ENCODE assay signal across 10 cellular contexts in the genomic region with DNA sequence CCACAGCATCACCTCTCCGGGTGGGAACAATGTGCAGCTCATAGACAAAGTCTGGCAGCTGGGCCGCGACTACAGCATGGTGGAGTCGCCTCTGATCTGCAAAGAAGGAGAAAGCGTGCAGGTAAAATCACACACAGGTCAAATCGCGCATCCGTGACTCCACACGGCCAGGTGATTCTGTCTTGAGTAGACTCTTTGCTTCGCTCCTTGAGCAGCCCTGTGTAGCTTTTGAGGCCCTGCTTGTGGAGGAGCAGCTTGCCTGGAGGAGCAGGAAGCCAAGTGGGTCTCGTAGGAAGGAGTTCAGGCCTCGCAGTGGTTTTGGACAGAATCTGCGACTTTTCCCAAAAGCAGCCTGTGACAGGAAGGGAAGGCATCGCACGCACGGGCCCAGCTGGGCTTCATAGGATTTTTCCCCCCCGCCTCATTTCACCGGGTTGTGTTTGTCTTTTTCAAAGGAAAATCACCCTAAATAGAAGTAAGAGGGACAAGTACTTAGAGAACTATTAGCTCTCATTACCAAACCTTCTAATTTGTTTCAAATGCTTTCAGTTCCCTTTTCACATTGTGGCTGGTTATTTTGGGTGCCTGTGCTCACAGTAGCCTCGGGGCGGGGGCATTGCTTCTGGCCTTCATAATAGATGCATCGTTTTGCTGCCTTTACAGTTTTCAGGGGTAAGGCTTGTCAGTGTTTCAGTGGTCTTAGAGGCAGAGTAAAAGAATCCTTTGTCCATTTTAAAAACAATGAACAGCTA.
DNase-seq lines count a peak whose midpoint lies in the region; ATAC-seq and TF ChIP-seq lines count a peak whose summit lies in the region.
"Had no signal": no experiment of that assay in that cellular context is flagged by ENCODE, and none has a peak within 500 bp of the region (broad histone marks: within the 10 kb centered on the region; RNA-seq: fewer than 3 reads in every experiment).

No MANE protein-coding gene starts in this region.

- H4K20me1 ChIP-seq in Karpas-422 (ENCODE audit: insufficient read depth, low read depth, low read length): no peaks in the 10 kb centered on the region
- no peaks in the 10 kb centered on the region for H4K20me1 ChIP-seq in GM23338 (replicated peaks; ENCODE audit: insufficient read depth)

- peaks cover 5% of the 10 kb centered on the region for H3K27me3 Mint-ChIP-seq in glutamatergic neuron (ENCODE audit: unreplicated experiment)
- no peaks in the 10 kb centered on the region for H3K27me3 Mint-ChIP-seq in natural killer cell treated with Interleukin-12 subunit alpha and Interleukin-12 subunit beta and Interleukin-15 and Interleukin-18, amount 100 ng/mL, for 72 hours
- peaks cover 7% of the 10 kb centered on the region for H3K27me3 Mint-ChIP-seq in GM23338 (ENCODE audit: insufficient read depth, low read depth, poor library complexity)
- H3K27me3 Mint-ChIP-seq: naive thymus-derived CD8-positive, alpha-beta T cell had no signal

- H3F3A ChIP-seq in GM23338 (replicated peaks; ENCODE audit: low read depth): no peaks in the 10 kb centered on the region

- H3K36me3 ChIP-seq in Karpas-422 (ENCODE audit: insufficient read depth, low read length) (peaks cover 33% of the 10 kb centered on the region), GM23338 (ENCODE audit: insufficient read depth) (peaks cover 17% of the 10 kb centered on the region; the same call in 1 of the 2 replicates)

- H3K9me2 ChIP-seq in Karpas-422 (replicated peaks; ENCODE audit: insufficient read depth, low read length): no peaks in the 10 kb centered on the region
- H3K9me2 ChIP-seq in GM23338 (ENCODE audit: insufficient read depth): no peaks in the 10 kb centered on the region

- no peaks in the 10 kb centered on the region for H3K9me3 ChIP-seq in Karpas-422 (ENCODE audit: low read length)

- H3K27ac ChIP-seq in Karpas-422 (ENCODE audit: low read length) (peak overlapping the region; percentile 98), GM23338 (ENCODE audit: low read depth) (no peak overlapping the region)
- H3K27ac ChIP-seq: HL-60 had no signal

- H3K4me3 ChIP-seq in GM08714 (ENCODE audit: low read length): peak overlapping the region; percentile 6; the same call in 1 of the 2 replicates
- peak overlapping the region; percentile 53 for H3K4me3 ChIP-seq in Karpas-422 (ENCODE audit: low read length)
- no peak overlapping the region for H3K4me3 ChIP-seq in GM23338

- DNase-seq in Karpas-422: peak; percentile 95
- no peak for DNase-seq in glutamatergic neuron
- no peak for DNase-seq in NCI-H82 (lab: John Stamatoyannopoulos, UW)
- no peak for DNase-seq in natural killer cell treated with Interleukin-12 subunit alpha and Interleukin-12 subunit beta and Interleukin-15 and Interleukin-18, amount 100 ng/mL, for 72 hours (ENCODE audit: low spot score)
- no peak for DNase-seq in GM23338 (ENCODE audit: low spot score)
- DNase-seq in T-helper 1 cell: no peak
- DNase-seq: naive thymus-derived CD8-positive, alpha-beta T cell had no signal

- ATAC-seq in GM21423 (IDR thresholded peaks at IDR 0.05; ENCODE audit: unreplicated experiment) (peak; percentile 85), GM23338 (no peak)
- ATAC-seq in natural killer cell treated with Interleukin-12 subunit alpha and Interleukin-12 subunit beta and Interleukin-15 and Interleukin-18, amount 100 ng/mL, for 72 hours: no peak
- ATAC-seq: naive thymus-derived CD8-positive, alpha-beta T cell had no signal

- H3K27me3 ChIP-seq in Karpas-422 (ENCODE audit: low read length): no peaks in the 10 kb centered on the region
- no peaks in the 10 kb centered on the region for H3K27me3 ChIP-seq in GM23338 (ENCODE audit: insufficient read depth)

- H3K27ac Mint-ChIP-seq in glutamatergic neuron (ENCODE audit: unreplicated experiment): peak overlapping the region; percentile 39
- no peak overlapping the region for H3K27ac Mint-ChIP-seq in natural killer cell treated with Interleukin-12 subunit alpha and Interleukin-12 subunit beta and Interleukin-15 and Interleukin-18, amount 100 ng/mL, for 72 hours
- no peak overlapping the region for H3K27ac Mint-ChIP-seq in GM23338

- H3K4me1 ChIP-seq in Karpas-422 (ENCODE audit: low read length): peaks cover 48% of the 10 kb centered on the region
- no peaks in the 10 kb centered on the region for H3K4me1 ChIP-seq in GM23338 (ENCODE audit: insufficient read depth)

- H3K9ac ChIP-seq in Karpas-422 (ENCODE audit: low read length): peak overlapping the region; percentile 71

- peak overlapping the region; percentile 57 for H3K4me2 ChIP-seq in Karpas-422 (ENCODE audit: low read depth, low read length, poor library complexity, severe bottlenecking)
- H3K4me2 ChIP-seq in GM23338: no peak overlapping the region

- no peak overlapping the region for H2AFZ ChIP-seq in Karpas-422 (ENCODE audit: low read length)
- no peak overlapping the region for H2AFZ ChIP-seq in GM23338

- H3K9me3 Mint-ChIP-seq in glutamatergic neuron (ENCODE audit: unreplicated experiment) (peaks cover 4% of the 10 kb centered on the region), GM23338 (no peaks in the 10 kb centered on the region)
- H3K9me3 Mint-ChIP-seq in natural killer cell treated with Interleukin-12 subunit alpha and Interleukin-12 subunit beta and Interleukin-15 and Interleukin-18, amount 100 ng/mL, for 72 hours: no peaks in the 10 kb centered on the region
- H3K9me3 Mint-ChIP-seq: naive thymus-derived CD8-positive, alpha-beta T cell had no signal

- no peak for TF ChIP-seq CTCF in glutamatergic neuron (IDR thresholded peaks at IDR 0.05; ENCODE audit: partially characterized antibody, unreplicated experiment)
- no peak for TF ChIP-seq CTCF in GM23338 (conservative IDR thresholded peaks at IDR 0.05; ENCODE audit: low read depth in 2 of 2)

- H3K36me3 Mint-ChIP-seq in glutamatergic neuron (ENCODE audit: unreplicated experiment): peaks cover 27% of the 10 kb centered on the region
- H3K36me3 Mint-ChIP-seq in natural killer cell treated with Interleukin-12 subunit alpha and Interleukin-12 subunit beta and Interleukin-15 and Interleukin-18, amount 100 ng/mL, for 72 hours: peaks cover 38% of the 10 kb centered on the region
- H3K36me3 Mint-ChIP-seq in GM23338 (ENCODE audit: low read depth): peaks cover 47% of the 10 kb centered on the region

- H3K79me2 ChIP-seq in Karpas-422 (ENCODE audit: low read length) (peaks cover 14% of the 10 kb centered on the region), GM23338 (replicated peaks; ENCODE audit: insufficient read depth) (no peaks in the 10 kb centered on the region)

- H3K4me3 Mint-ChIP-seq in glutamatergic neuron (ENCODE audit: unreplicated experiment) (no peak overlapping the region), GM23338 (no peak overlapping the region; the same call in 2 of the 3 replicates)
- H3K4me3 Mint-ChIP-seq in natural killer cell treated with Interleukin-12 subunit alpha and Interleukin-12 subunit beta and Interleukin-15 and Interleukin-18, amount 100 ng/mL, for 72 hours: no peak overlapping the region

- H3K4me1 Mint-ChIP-seq in glutamatergic neuron (ENCODE audit: low read depth, unreplicated experiment) (peaks cover 4% of the 10 kb centered on the region), GM23338 (peaks cover 7% of the 10 kb centered on the region; the same call in 2 of the 3 replicates)
- peaks cover 0 to 9% of the 10 kb centered on the region in 2 donors for H3K4me1 Mint-ChIP-seq in natural killer cell treated with Interleukin-12 subunit alpha and Interleukin-12 subunit beta and Interleukin-15 and Interleukin-18, amount 100 ng/mL, for 72 hours (ENCODE audit: low read depth in 2 of 2)

TF ChIP-seq in GM23338, 12 proteins besides CTCF, POLR2A, EP300 and RAD21 (continues in another document):
- TF ChIP-seq POLR2AphosphoS5 (IDR thresholded peaks at IDR 0.05; ENCODE audit: low read depth) (no peak), ZNF114 (CRISPR knock-in tag; IDR thresholded peaks at IDR 0.05) (no peak)
- TF ChIP-seq, protein P1, sequence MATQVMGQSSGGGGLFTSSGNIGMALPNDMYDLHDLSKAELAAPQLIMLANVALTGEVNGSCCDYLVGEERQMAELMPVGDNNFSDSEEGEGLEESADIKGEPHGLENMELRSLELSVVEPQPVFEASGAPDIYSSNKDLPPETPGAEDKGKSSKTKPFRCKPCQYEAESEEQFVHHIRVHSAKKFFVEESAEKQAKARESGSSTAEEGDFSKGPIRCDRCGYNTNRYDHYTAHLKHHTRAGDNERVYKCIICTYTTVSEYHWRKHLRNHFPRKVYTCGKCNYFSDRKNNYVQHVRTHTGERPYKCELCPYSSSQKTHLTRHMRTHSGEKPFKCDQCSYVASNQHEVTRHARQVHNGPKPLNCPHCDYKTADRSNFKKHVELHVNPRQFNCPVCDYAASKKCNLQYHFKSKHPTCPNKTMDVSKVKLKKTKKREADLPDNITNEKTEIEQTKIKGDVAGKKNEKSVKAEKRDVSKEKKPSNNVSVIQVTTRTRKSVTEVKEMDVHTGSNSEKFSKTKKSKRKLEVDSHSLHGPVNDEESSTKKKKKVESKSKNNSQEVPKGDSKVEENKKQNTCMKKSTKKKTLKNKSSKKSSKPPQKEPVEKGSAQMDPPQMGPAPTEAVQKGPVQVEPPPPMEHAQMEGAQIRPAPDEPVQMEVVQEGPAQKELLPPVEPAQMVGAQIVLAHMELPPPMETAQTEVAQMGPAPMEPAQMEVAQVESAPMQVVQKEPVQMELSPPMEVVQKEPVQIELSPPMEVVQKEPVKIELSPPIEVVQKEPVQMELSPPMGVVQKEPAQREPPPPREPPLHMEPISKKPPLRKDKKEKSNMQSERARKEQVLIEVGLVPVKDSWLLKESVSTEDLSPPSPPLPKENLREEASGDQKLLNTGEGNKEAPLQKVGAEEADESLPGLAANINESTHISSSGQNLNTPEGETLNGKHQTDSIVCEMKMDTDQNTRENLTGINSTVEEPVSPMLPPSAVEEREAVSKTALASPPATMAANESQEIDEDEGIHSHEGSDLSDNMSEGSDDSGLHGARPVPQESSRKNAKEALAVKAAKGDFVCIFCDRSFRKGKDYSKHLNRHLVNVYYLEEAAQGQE (IDR thresholded peaks at IDR 0.05; ENCODE audit: unreplicated experiment): no peak
